8 cellular contexts compared by ENCODE assay signal in genomic region chr16:27549857-27550581, GRCh38.
DNase-seq lines count a peak whose midpoint lies in the region; ATAC-seq lines count a peak whose summit lies in the region.

GTF3C1 (minus strand) TSS chr16:27549913; CDS start chr16:27549890, 23 bp downstream.
KATNIP (plus strand) TSS chr16:27550144; CDS start chr16:27550171, 27 bp downstream.

- peak; percentile 100 for DNase-seq in AG08396 (ENCODE audit: low spot score)
- peak; percentile 97 for DNase-seq in NCI-H345 treated with DMSO at 0.1 percent for 48 hours (lab: John Stamatoyannopoulos, UW; ENCODE audit: unreplicated experiment)
- DNase-seq in activated CD4-positive, CD25-positive, alpha-beta regulatory T cell (lab: John Stamatoyannopoulos, UW) = peak; percentile 100
- DNase-seq in central memory CD4-positive, alpha-beta T cell = peak; percentile 100
- peak; percentile 98 for DNase-seq in iris pigment epithelial cell (ENCODE audit: low read depth)
- peak; percentile 100 for DNase-seq in stimulated activated CD4-positive, alpha-beta T cell treated with anti-CD3 and anti-CD28 coated beads, Interleukin-12 subunit alpha, Interleukin-12 subunit beta, amount 100 ng/mL, for 48 hours (ENCODE audit: low read depth in 2 of 3, low spot score in 1 of 3)

- ATAC-seq in GM19023 (IDR thresholded peaks at IDR 0.05; ENCODE audit: unreplicated experiment) = peak; percentile 97
- ATAC-seq in HG03280 (IDR thresholded peaks at IDR 0.05; ENCODE audit: unreplicated experiment) = peak; percentile 96

Comparison
In these comparisons a context has a peak if more than half of its experiments do, and no peak if none do; other contexts are left out.
1. Peak in every context shown above with its lines: DNase-seq and ATAC-seq.